10 cellular contexts compared by ENCODE assay signal in the genomic region with DNA sequence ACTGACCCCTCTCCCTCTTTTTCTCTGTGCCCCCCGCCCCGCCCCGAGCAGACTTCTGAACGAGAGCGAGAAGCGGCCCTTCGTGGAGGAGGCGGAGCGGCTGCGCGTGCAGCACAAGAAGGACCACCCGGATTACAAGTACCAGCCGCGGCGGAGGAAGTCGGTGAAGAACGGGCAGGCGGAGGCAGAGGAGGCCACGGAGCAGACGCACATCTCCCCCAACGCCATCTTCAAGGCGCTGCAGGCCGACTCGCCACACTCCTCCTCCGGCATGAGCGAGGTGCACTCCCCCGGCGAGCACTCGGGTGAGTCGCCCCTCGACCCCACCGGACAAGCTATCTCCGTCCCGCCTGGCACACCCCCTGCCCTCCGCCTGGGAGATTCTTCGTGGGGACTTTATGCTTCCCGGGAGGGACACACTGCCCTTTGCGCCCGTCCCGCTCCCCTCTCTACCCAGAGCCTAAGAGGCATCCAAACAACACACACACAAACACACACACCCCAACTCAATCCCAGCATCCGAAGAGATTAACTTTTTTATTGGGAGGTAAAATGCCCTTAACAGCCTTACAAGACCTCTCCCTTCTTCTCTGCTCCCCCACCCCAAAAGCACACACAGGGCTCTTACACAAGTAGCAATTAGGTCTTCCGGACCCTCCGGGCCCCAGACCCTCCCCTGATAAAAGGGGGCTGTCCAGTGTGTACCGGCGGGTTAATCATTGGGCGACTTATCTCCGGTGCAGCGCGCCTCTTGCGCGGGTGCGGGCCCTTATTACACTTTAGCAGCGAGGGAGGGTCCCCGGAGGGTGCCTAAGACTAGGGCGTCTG. TPM values are rescaled to one million over a fixed set of nuclear protein-coding genes. Genes with fewer than 3 reads are reported as not detected.
A peak's percentile ranks its signal among the peaks of the same experiment; 100 is the strongest.
DNase-seq lines count a peak whose midpoint lies in the region; ATAC-seq and TF ChIP-seq lines count a peak whose summit lies in the region.
"Had no signal": no experiment of that assay in that cellular context is flagged by ENCODE, and none has a peak within 500 bp of the region (broad histone marks: within the 10 kb centered on the region; RNA-seq: fewer than 3 reads in every experiment).

No MANE protein-coding gene starts in this region.

- no peak overlapping the region for H2AFZ ChIP-seq in PC-3 (ENCODE audit: low read length)

- H3K4me1 ChIP-seq in PC-3 (ENCODE audit: insufficient read depth, low read length) = peaks cover 53% of the 10 kb centered on the region

- intact Hi-C loops in PC-3 (cut with micrococcal nuclease) = loop anchor here (5.0 to 10.0 kb wide), 2 partner anchors 122 to 299 kb away; no protein-coding TSS in a partner anchor
- intact Hi-C loops in posterior vena cava (cut with DNase I) = no loop called here

- TSS peak; percentile 7 for BruUV-seq in PC-3 (replicated peaks; lab: Mats Ljungman, UMichigan)

- H3K4me2 ChIP-seq in PC-3 (ENCODE audit: low read length) = peak overlapping the region; percentile 87

- H4K20me1 ChIP-seq in PC-3 (ENCODE audit: low read length) = peaks cover 44% of the 10 kb centered on the region

- H3K9ac ChIP-seq in PC-3 (ENCODE audit: low read length) = peak overlapping the region; percentile 93

- DNase-seq in GM03348 (ENCODE audit: low spot score) = peak; percentile 79
- peak; percentile 52 for DNase-seq in PC-3
- DNase-seq in fibroblast of mammary gland (ENCODE audit: low read depth) = peak; percentile 26
- DNase-seq in posterior vena cava (ENCODE audit: low spot score) = peak; percentile 85
- DNase-seq in HCEC 1CT = no peak
- no peak for DNase-seq in NCI-H1105 (lab: John Stamatoyannopoulos, UW)
- DNase-seq: naive B cell had no signal

- H3K9me3 ChIP-seq in PC-3 (ENCODE audit: low read length) = no peaks in the 10 kb centered on the region

- CTCF ChIA-PET in PC-3 (lab: Charles Lee) = interaction anchor here (0.5 to 0.7 kb wide), 5 partner anchors 264 to 555 kb away, joined by 4 to 9 read pairs (median 7); no protein-coding TSS in a partner anchor

- peak overlapping the region; percentile 16 for H3K27ac ChIP-seq in PC-3 (ENCODE audit: low read length)
- H3K27ac ChIP-seq: KMS-11 had no signal

- H3K79me2 ChIP-seq in PC-3 (ENCODE audit: low read length) = peaks cover 51% of the 10 kb centered on the region

- TF ChIP-seq CTCF in PC-3 (conservative IDR thresholded peaks at IDR 0.05; ENCODE audit: low read depth, low read length) = no peak
- no peak for TF ChIP-seq CTCF in fibroblast of mammary gland (conservative IDR thresholded peaks at IDR 0.05; ENCODE audit: control insufficient read depth, insufficient read depth, low read depth, low read length)

- H3K4me3 ChIP-seq in PC-3 (ENCODE audit: low read length) (peak overlapping the region; percentile 85), fibroblast of mammary gland (ENCODE audit: control insufficient read depth, low read depth, low read length) (peak overlapping the region; percentile 59)

- ATAC-seq in PC-3 (no peak), HG03457 (IDR thresholded peaks at IDR 0.05; ENCODE audit: unreplicated experiment) (no peak), GM19395 (IDR thresholded peaks at IDR 0.05; ENCODE audit: unreplicated experiment) (no peak)

- no peaks in the 10 kb centered on the region for H3K9me2 ChIP-seq in PC-3 (replicated peaks; ENCODE audit: low read length)

- H3F3A ChIP-seq in PC-3 (ENCODE audit: low read length, unreplicated experiment) = peaks cover 25% of the 10 kb centered on the region

- H3K27me3 ChIP-seq in PC-3 (ENCODE audit: low read length) = no peaks in the 10 kb centered on the region

- peaks cover 33% of the 10 kb centered on the region for H3K36me3 ChIP-seq in PC-3 (ENCODE audit: low read depth, low read length)

- POLR2A ChIA-PET in PC-3 (lab: Charles Lee; ENCODE audit: unreplicated experiment) = interaction anchor here (0.8 kb wide), 1 partner anchor 710 kb away, joined by 31 read pairs; no protein-coding TSS in a partner anchor

RNA-seq across cellular contexts. Expression of gene SOX9, which starts 2.1 kb away (rescaled TPM):
- total RNA-seq in PC-3 (2014; rRNA removed) (119 and 151 TPM in 2 replicates), posterior vena cava (1 to 10 TPM; 1.1 to 3.2 TPM)

Comparison
In these comparisons a context has a peak if more than half of its experiments do, and no peak if none do; other contexts are left out.
1. DNase-seq: peak in GM03348 (single experiment), PC-3 (single experiment), fibroblast of mammary gland (single experiment) and posterior vena cava (single experiment); none in HCEC 1CT (single experiment) and NCI-H1105 (single experiment).
2. RNA of gene SOX9, which starts 2.1 kb away (total RNA-seq): 119 to 151 TPM in PC-3; 1.1 to 3.2 TPM in posterior vena cava; every median in the first group is over 10 times any median in the second.